Comparison of ENCODE assay signal across 8 cellular contexts in the genomic region with DNA sequence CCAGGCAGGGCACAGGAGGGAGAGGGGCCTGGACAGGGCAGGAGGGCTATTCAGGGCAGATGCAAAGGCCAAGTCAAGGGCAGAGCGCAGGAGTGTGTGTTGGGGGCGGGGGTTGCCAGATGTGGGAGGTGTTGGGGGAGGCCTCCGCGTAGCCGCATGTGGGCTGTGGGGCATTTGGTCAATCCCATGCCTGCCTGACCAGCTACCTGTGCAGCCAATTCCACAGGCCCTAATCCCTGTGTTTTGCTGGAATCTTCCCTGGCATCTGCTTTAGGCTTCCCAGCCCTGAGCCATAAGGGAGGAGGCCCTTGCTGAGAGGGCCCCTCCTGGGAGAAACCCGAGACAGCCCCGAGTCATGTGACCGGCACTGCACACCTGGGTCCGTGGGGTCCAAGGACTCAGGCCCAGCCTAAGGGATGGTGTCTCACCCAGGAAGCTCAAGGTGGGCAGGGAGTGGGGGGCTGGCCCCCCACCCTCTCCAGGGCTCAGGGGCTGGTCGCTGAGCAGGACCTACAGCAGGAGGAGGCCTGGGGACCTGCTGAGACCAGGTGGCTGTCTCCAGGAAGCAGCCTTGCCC. TPM values are rescaled to one million over a fixed set of nuclear protein-coding genes. Genes with fewer than 3 reads are reported as not detected.
DNase-seq lines count a peak whose midpoint lies in the region; ATAC-seq and TF ChIP-seq lines count a peak whose summit lies in the region.

No MANE protein-coding gene starts in this region.

- no peak overlapping the region for H3K4me3 ChIP-seq in SJCRH30
- no peak overlapping the region for H3K4me3 ChIP-seq in right cardiac atrium (ENCODE audit: low read length)
- no peak overlapping the region for H3K4me3 ChIP-seq in suprapubic skin

- WGBS in right cardiac atrium, result 77% methylated on average over 10 of the region's 10 CpGs
- 70% methylated on average over 3 of the region's 10 CpGs for WGBS in suprapubic skin

- H3K4me1 Mint-ChIP-seq in T-helper 2 cell treated with Interferon-gamma antibody and Interleukin-4, amounts not matched to agents 5 μg/mL and 100 μg/mL, for 36 hours (ENCODE audit: low read depth), result peaks cover 47% of the 10 kb centered on the region

- no peaks in the 10 kb centered on the region for H3K9me3 Mint-ChIP-seq in T-helper 2 cell treated with Interferon-gamma antibody and Interleukin-4, amounts not matched to agents 5 μg/mL and 100 μg/mL, for 36 hours

- peak overlapping the region; percentile 97 for H3K27ac Mint-ChIP-seq in T-helper 2 cell treated with Interferon-gamma antibody and Interleukin-4, amounts not matched to agents 5 μg/mL and 100 μg/mL, for 36 hours

- H3K27me3 Mint-ChIP-seq in T-helper 2 cell treated with Interferon-gamma antibody and Interleukin-4, amounts not matched to agents 5 μg/mL and 100 μg/mL, for 36 hours (ENCODE audit: low read depth), result no peaks in the 10 kb centered on the region

- H3K36me3 ChIP-seq in SJCRH30 (no peaks in the 10 kb centered on the region), suprapubic skin (peaks cover 4% of the 10 kb centered on the region)

- H3K4me3 Mint-ChIP-seq in T-helper 2 cell treated with Interferon-gamma antibody and Interleukin-4, amounts not matched to agents 5 μg/mL and 100 μg/mL, for 36 hours, result peak overlapping the region; percentile 77

- no peak for TF ChIP-seq POLR2A in suprapubic skin (IDR thresholded peaks at IDR 0.05)

- ATAC-seq in HG02798 (IDR thresholded peaks at IDR 0.05; ENCODE audit: poor library complexity, unreplicated experiment), result peak; percentile 16
- peak in 1 of 2 donors; percentile 1 for ATAC-seq in right cardiac atrium

- intact Hi-C loops in right cardiac atrium (cut with DNase I), result no loop called here

- peak overlapping the region; percentile 8; the same call in 1 of the 2 replicates for H3K27ac ChIP-seq in SJCRH30
- peak overlapping the region; percentile 40 for H3K27ac ChIP-seq in right cardiac atrium (ENCODE audit: low read length)
- peak overlapping the region; percentile 72 for H3K27ac ChIP-seq in suprapubic skin

- no peak for TF ChIP-seq EP300 in suprapubic skin (IDR thresholded peaks at IDR 0.05)

- H3K4me1 ChIP-seq in SJCRH30, result peaks cover 16% of the 10 kb centered on the region
- H3K4me1 ChIP-seq in right cardiac atrium (ENCODE audit: control insufficient read depth, insufficient read depth, low read length), result peaks cover 5% of the 10 kb centered on the region
- H3K4me1 ChIP-seq in suprapubic skin, result peaks cover 24% of the 10 kb centered on the region

- H3K9me3 ChIP-seq in SJCRH30 (replicated peaks) (no peaks in the 10 kb centered on the region), right cardiac atrium (ENCODE audit: control insufficient read depth, low read length) (no peaks in the 10 kb centered on the region), suprapubic skin (no peaks in the 10 kb centered on the region)

- peaks cover 17% of the 10 kb centered on the region for H3K36me3 Mint-ChIP-seq in T-helper 2 cell treated with Interferon-gamma antibody and Interleukin-4, amounts not matched to agents 5 μg/mL and 100 μg/mL, for 36 hours (ENCODE audit: low read depth)

- H3K27me3 ChIP-seq in SJCRH30 (no peaks in the 10 kb centered on the region), right cardiac atrium (ENCODE audit: control insufficient read depth, insufficient read depth) (no peaks in the 10 kb centered on the region), suprapubic skin (no peaks in the 10 kb centered on the region)

- DNase-seq in T-helper 2 cell treated with Interferon-gamma antibody and Interleukin-4, amounts not matched to agents 5 μg/mL and 100 μg/mL, for 36 hours (ENCODE audit: low spot score), result no peak
- DNase-seq in T-helper 2 cell, result no peak
- DNase-seq in SJCRH30, result no peak
- no peak for DNase-seq in right cardiac atrium
- DNase-seq in suprapubic skin (ENCODE audit: low spot score in 2 of 2), result no peak
- DNase-seq in NCI-H774 (lab: John Stamatoyannopoulos, UW), result no peak
- no peak for DNase-seq in putamen (ENCODE audit: low spot score)

- TF ChIP-seq CTCF in suprapubic skin (IDR thresholded peaks at IDR 0.05), result no peak

RNA-seq across cellular contexts. Expression of gene RFX1, which starts 20.3 kb away (rescaled TPM):
- total RNA-seq in SJCRH30 (2014; rRNA removed; shearing (Covaris generic)), result 3.9 and 4.4 TPM in 2 replicates
- total RNA-seq in right cardiac atrium (10 to 100 TPM; 10.9 to 15.6 (median 13.5) TPM), suprapubic skin (10 to 100 TPM in 2 of 4 donors, 1 to 10 TPM in 2; 6.8 to 13.2 (median 10.1) TPM)
- 7.0 TPM for polyA plus RNA-seq in right cardiac atrium

RNA-seq across cellular contexts. Expression of gene DCAF15, which starts 33.5 kb away (rescaled TPM):
- 37.4 and 39.1 TPM in 2 replicates for total RNA-seq in SJCRH30 (2014; rRNA removed; shearing (Covaris generic))
- total RNA-seq in right cardiac atrium (10 to 100 TPM; 20.3 to 24.1 (median 21.1) TPM), suprapubic skin (10 to 100 TPM; 38.3 to 52.3 (median 46.2) TPM)
- polyA plus RNA-seq in right cardiac atrium, result 21.5 TPM

RNA-seq across cellular contexts. Expression of gene RLN3, which starts 42.1 kb away (rescaled TPM):
- not detected in 2 replicates for total RNA-seq in SJCRH30 (2014; rRNA removed; shearing (Covaris generic))
- total RNA-seq in right cardiac atrium, result not detected
- not detected for polyA plus RNA-seq in right cardiac atrium
- total RNA-seq in suprapubic skin, result not detected

RNA-seq across cellular contexts. Expression of gene IL27RA, which starts 45.7 kb away (rescaled TPM):
- total RNA-seq in SJCRH30 (2014; rRNA removed; shearing (Covaris generic)), result 1.5 TPM in 2 replicates
- 1 to 10 TPM; 3.3 to 4.7 (median 3.7) TPM for total RNA-seq in right cardiac atrium
- 3.4 TPM for polyA plus RNA-seq in right cardiac atrium
- 1 to 10 TPM in 3 of 4 donors, under 1 TPM in 1; 0.76 to 2.5 (median 1.5) TPM for total RNA-seq in suprapubic skin

RNA-seq across cellular contexts. Expression of gene PODNL1, which starts 47.6 kb away (rescaled TPM):
- total RNA-seq in SJCRH30 (2014; rRNA removed; shearing (Covaris generic)), result 0.08 TPM in 1 of 2 replicates, not detected in the other
- total RNA-seq in right cardiac atrium (1 to 10 TPM; 1.4 to 3.2 (median 2.2) TPM), suprapubic skin (10 to 100 TPM in 1 of 4 donors, 1 to 10 TPM in 3; 2.3 to 10.6 (median 5.7) TPM)
- polyA plus RNA-seq in right cardiac atrium, result 1.9 TPM

Comparison
In these comparisons a context has a peak if more than half of its experiments do, and no peak if none do; other contexts are left out.
1. H3K27ac ChIP-seq: peak in every context shown above with its lines; median percentile 72 in suprapubic skin; 40 in right cardiac atrium; 8 in SJCRH30.